ENCODE assay signal across 21 cellular contexts in the genomic region with DNA sequence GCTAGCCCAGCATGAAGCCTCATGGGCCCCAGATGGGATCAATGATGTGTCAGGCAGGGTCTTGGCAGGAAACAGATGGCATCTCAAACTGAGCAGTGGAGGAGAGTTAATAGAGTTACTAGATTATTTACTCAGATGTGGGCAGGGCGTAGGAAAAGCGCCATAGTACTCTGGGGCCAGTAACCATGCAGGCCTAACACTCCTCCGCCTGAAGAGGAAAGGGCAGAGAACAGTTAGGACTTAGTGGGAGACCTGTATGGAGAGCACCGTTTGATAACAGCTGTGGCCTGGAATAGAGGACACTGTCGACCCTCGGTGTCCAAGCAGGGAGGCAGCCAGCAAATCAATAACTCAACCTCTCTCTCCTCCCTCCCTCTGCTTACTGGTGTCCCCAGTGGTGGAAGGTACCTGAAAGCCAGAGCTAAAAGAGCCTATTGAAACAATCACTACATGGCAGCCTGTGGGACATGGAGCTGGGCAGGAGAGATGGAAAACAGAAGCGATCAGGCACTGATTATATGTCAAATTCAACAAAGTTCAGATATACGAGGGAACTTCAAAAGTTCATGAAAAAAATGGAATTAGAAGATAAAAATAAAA.
"Had no signal": no experiment of that assay in that cellular context is flagged by ENCODE, and none has a peak within 500 bp of the region (broad histone marks: within the 10 kb centered on the region; RNA-seq: fewer than 3 reads in every experiment).

No MANE protein-coding gene starts in this region.

- H3K4me3 Mint-ChIP-seq: activated CD4-positive, alpha-beta T cell treated with anti-CD3 and anti-CD28 coated beads for 36 hours; activated CD8-positive, alpha-beta T cell treated with anti-CD3 and anti-CD28 coated beads, Interleukin-2, amount 10 ng/mL, durations not matched to agents 7 days and 5 days; stimulated activated naive B cell treated with anti-CD40 and anti-IgM and Interleukin-4, amounts not matched to agents 10 μg/mL and 1 μg/mL and 100 μg/mL, for 72 hours had no signal

- H3K79me2 ChIP-seq: parathyroid adenoma had no signal

- H3K36me3 Mint-ChIP-seq: activated naive CD4-positive, alpha-beta T cell treated with anti-CD3 and anti-CD28 coated beads, Interleukin-2, amount 50 U/mL, for 72 hours had no signal

- H3K27me3 Mint-ChIP-seq: activated CD4-positive, alpha-beta T cell treated with anti-CD3 and anti-CD28 coated beads for 36 hours; stimulated activated naive B cell treated with anti-CD40 and anti-IgM and Interleukin-4, amounts not matched to agents 10 μg/mL and 1 μg/mL and 100 μg/mL, for 72 hours had no signal

- H3K4me1 ChIP-seq: body of pancreas, colonic mucosa, esophagus muscularis mucosa, parathyroid adenoma, tibial nerve, uterus had no signal

- H2AFZ ChIP-seq: parathyroid adenoma had no signal

- H3K27ac Mint-ChIP-seq: activated CD4-positive, alpha-beta T cell treated with anti-CD3 and anti-CD28 coated beads for 36 hours; activated CD8-positive, alpha-beta T cell treated with anti-CD3 and anti-CD28 coated beads, Interleukin-2, amount 10 ng/mL, durations not matched to agents 7 days and 5 days; activated naive CD4-positive, alpha-beta T cell treated with anti-CD3 and anti-CD28 coated beads, Interleukin-2, amount 50 U/mL, for 72 hours; stimulated activated naive B cell treated with anti-CD40 and anti-IgM and Interleukin-4, amounts not matched to agents 10 μg/mL and 1 μg/mL and 100 μg/mL, for 72 hours had no signal

- H3K9ac ChIP-seq: parathyroid adenoma had no signal

- H3K4me1 Mint-ChIP-seq: activated CD4-positive, alpha-beta T cell treated with anti-CD3 and anti-CD28 coated beads for 36 hours; stimulated activated naive B cell treated with anti-CD40 and anti-IgM and Interleukin-4, amounts not matched to agents 10 μg/mL and 1 μg/mL and 100 μg/mL, for 72 hours had no signal

- H3K36me3 ChIP-seq: colonic mucosa, esophagus muscularis mucosa, tibial nerve, uterus had no signal

- H3K9me3 Mint-ChIP-seq: activated naive CD4-positive, alpha-beta T cell treated with anti-CD3 and anti-CD28 coated beads, Interleukin-2, amount 50 U/mL, for 72 hours had no signal

- ATAC-seq: activated CD4-positive, alpha-beta T cell treated with anti-CD3 and anti-CD28 coated beads for 36 hours; activated CD8-positive, alpha-beta T cell treated with anti-CD3 and anti-CD28 coated beads, Interleukin-2, amount 10 ng/mL, durations not matched to agents 7 days and 5 days; activated naive CD4-positive, alpha-beta T cell treated with anti-CD3 and anti-CD28 coated beads, Interleukin-2, amount 50 U/mL, for 72 hours; body of pancreas; left lobe of liver; stimulated activated naive B cell treated with anti-CD40 and anti-IgM and Interleukin-4, amounts not matched to agents 10 μg/mL and 1 μg/mL and 100 μg/mL, for 72 hours had no signal

- H3K27me3 ChIP-seq: body of pancreas, colonic mucosa, esophagus muscularis mucosa, tibial nerve, uterus had no signal

- DNase-seq: activated CD4-positive, alpha-beta T cell treated with anti-CD3 and anti-CD28 coated beads for 36 hours; activated CD8-positive, alpha-beta memory T cell treated with anti-CD3 and anti-CD28 coated beads, Interleukin-2, amount 50 U/mL, for 4 hours; activated CD8-positive, alpha-beta T cell treated with anti-CD3 and anti-CD28 coated beads, Interleukin-2, amount 10 ng/mL, durations not matched to agents 7 days and 5 days; activated gamma-delta T cell; activated T-cell treated with anti-CD3 and anti-CD28 coated beads, Interleukin-2, amount 50 U/mL, for 48 hours; body of pancreas; caudate nucleus; colonic mucosa; hippocampal formation; stimulated activated CD4-positive, alpha-beta T cell treated with anti-CD3 and anti-CD28 coated beads, Interleukin-15, amount 100 ng/mL, for 24 hours; stimulated activated CD4-positive, alpha-beta T cell treated with anti-CD3 and anti-CD28 coated beads, Interleukin-4, amount 100 ng/mL, for 1 hour; stimulated activated naive B cell treated with anti-CD40 and anti-IgM and Interleukin-4, amounts not matched to agents 10 μg/mL and 1 μg/mL and 100 μg/mL, for 72 hours; substantia nigra; uterus had no signal

- FAIRE-seq: keratinocyte had no signal

- H3K27ac ChIP-seq: body of pancreas, colonic mucosa, esophagus muscularis mucosa, parathyroid adenoma, skin epidermis, tibial nerve, uterus had no signal

- H3K4me3 ChIP-seq: body of pancreas, colonic mucosa, esophagus muscularis mucosa, skin epidermis, tibial nerve, uterus had no signal

- H3K9me3 ChIP-seq: body of pancreas, colonic mucosa, esophagus muscularis mucosa, tibial nerve, uterus had no signal
